In genomic region chr10:128952856-128953255, GRCh38 we compare ENCODE assay signal across 23 cellular contexts.
"Had no signal": no experiment of that assay in that cellular context is flagged by ENCODE, and none has a peak within 500 bp of the region (broad histone marks: within the 10 kb centered on the region; RNA-seq: fewer than 3 reads in every experiment).

No MANE protein-coding gene starts in this region.

- H3K36me3 ChIP-seq: left ventricle myocardium inferior, ovary, right atrium auricular region, stomach, thyroid gland, transverse colon, upper lobe of left lung, vagina had no signal

- H3K4me1 ChIP-seq: left ventricle myocardium inferior, right atrium auricular region, stomach, testis, thyroid gland, transverse colon, upper lobe of left lung, vagina had no signal

- H3K4me3 ChIP-seq: left ventricle myocardium inferior, lung, mucosa of descending colon, ovary, right atrium auricular region, skin epidermis, stomach, testis, thyroid gland, transverse colon, upper lobe of left lung, vagina had no signal

- DNase-seq: islet precursor cell; left ventricle myocardium inferior; midbrain; mucosa of descending colon; naive thymus-derived CD4-positive, alpha-beta T cell; ovary; stimulated activated CD4-positive, alpha-beta T cell treated with anti-CD3 and anti-CD28 coated beads, Interleukin-12 subunit alpha, Interleukin-12 subunit beta, amount 100 ng/mL, for 4 hours; stimulated activated CD4-positive, alpha-beta T cell treated with anti-CD3 and anti-CD28 coated beads, Interleukin-15, amount 100 ng/mL, for 24 hours; stimulated activated CD4-positive, alpha-beta T cell treated with anti-CD3 and anti-CD28 coated beads, Interleukin-2, amount 100 ng/mL, for 24 hours; stimulated activated CD4-positive, alpha-beta T cell treated with anti-CD3 and anti-CD28 coated beads, Interleukin-4, amount 100 ng/mL, for 1 hour; stimulated activated naive B cell treated with anti-CD40 and anti-IgM and Interleukin-4, amounts not matched to agents 10 μg/mL and 1 μg/mL and 100 μg/mL, for 72 hours; stimulated activated naive CD8-positive, alpha-beta T cell treated with anti-CD3 and anti-CD28 coated beads, Interleukin-15, Interleukin-2, amounts not matched to agents 100 U/mL and 50 U/mL, for 24 hours; stomach; testis; thyroid gland; transverse colon; upper lobe of left lung had no signal

- ATAC-seq: mucosa of descending colon; naive thymus-derived CD4-positive, alpha-beta T cell; natural killer cell treated with Interleukin-12 subunit alpha and Interleukin-12 subunit beta and Interleukin-15 and Interleukin-18, amount 100 ng/mL, for 72 hours; sciatic nerve; stimulated activated naive B cell treated with anti-CD40 and anti-IgM and Interleukin-4, amounts not matched to agents 10 μg/mL and 1 μg/mL and 100 μg/mL, for 72 hours; stimulated activated naive CD8-positive, alpha-beta T cell treated with anti-CD3 and anti-CD28 coated beads, Interleukin-15, Interleukin-2, amounts not matched to agents 100 U/mL and 50 U/mL, for 24 hours had no signal

- H3K27ac ChIP-seq: left ventricle myocardium inferior, ovary, right atrium auricular region, skin epidermis, stomach, testis, thyroid gland, transverse colon, upper lobe of left lung, vagina had no signal

- H3K27me3 ChIP-seq: ovary, right atrium auricular region, stomach, testis, thyroid gland, transverse colon, upper lobe of left lung, vagina had no signal

- H3K9me3 ChIP-seq: left ventricle myocardium inferior, mucosa of descending colon, ovary, right atrium auricular region, stomach, testis, thyroid gland, transverse colon, upper lobe of left lung, vagina had no signal
